ENCODE assay signal across 28 cellular contexts in the genomic region with DNA sequence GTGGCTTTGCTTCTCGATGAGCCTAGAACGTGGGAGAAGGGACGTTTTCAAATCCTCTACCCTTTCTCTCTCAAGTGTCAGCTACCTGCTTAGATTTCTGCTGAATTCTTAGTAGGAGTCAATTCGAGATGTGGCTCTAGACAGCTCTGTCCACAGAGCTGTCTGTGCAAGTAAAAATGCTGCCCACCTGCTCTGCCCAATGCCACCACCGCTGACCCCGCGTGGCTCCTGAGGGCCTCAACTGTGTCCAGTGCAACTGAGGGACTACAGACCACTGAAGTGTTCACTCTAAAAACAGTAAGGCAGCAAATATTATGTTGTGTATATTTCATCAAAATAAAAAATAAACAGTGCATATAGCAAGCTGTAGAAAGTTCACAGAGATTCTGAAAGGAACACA.
"Had no signal": no experiment of that assay in that cellular context is flagged by ENCODE, and none has a peak within 500 bp of the region (broad histone marks: within the 10 kb centered on the region; RNA-seq: fewer than 3 reads in every experiment).

No MANE protein-coding gene starts in this region.

- H3K4me1 ChIP-seq: colonic mucosa, esophagus squamous epithelium, foreskin keratinocyte, gastrocnemius medialis, gastroesophageal sphincter, heart right ventricle had no signal

- H3K9me3 Mint-ChIP-seq: dendritic cell treated with granulocyte-macrophage colony-stimulating factor and Interleukin-4, amounts not matched to agents 40 ng/mL and 50 ng/mL, for 4 days; endodermal cell had no signal

- H3K27me3 ChIP-seq: colonic mucosa, foreskin keratinocyte, gastrocnemius medialis, gastroesophageal sphincter, heart left ventricle, heart right ventricle, hepatocyte had no signal

- H3K4me3 Mint-ChIP-seq: dendritic cell treated with granulocyte-macrophage colony-stimulating factor and Interleukin-4, amounts not matched to agents 40 ng/mL and 50 ng/mL, for 4 days; effector memory CD8-positive, alpha-beta T cell; endodermal cell had no signal

- H3K4me3 ChIP-seq: colonic mucosa, coronary artery, dorsolateral prefrontal cortex, esophagus squamous epithelium, gastrocnemius medialis, gastroesophageal sphincter, heart left ventricle, heart right ventricle, hepatocyte had no signal

- H3K27ac ChIP-seq: colonic mucosa, coronary artery, dorsolateral prefrontal cortex, epithelial cell of prostate, esophagus squamous epithelium, foreskin keratinocyte, gastrocnemius medialis, gastroesophageal sphincter, heart left ventricle, heart right ventricle, hepatocyte had no signal

- H3K27ac Mint-ChIP-seq: dendritic cell treated with granulocyte-macrophage colony-stimulating factor and Interleukin-4, amounts not matched to agents 40 ng/mL and 50 ng/mL, for 4 days; effector memory CD8-positive, alpha-beta T cell; endodermal cell had no signal

- H3K36me3 ChIP-seq: colonic mucosa, esophagus squamous epithelium, gastrocnemius medialis, gastroesophageal sphincter, heart left ventricle, heart right ventricle had no signal

- H3K9me3 ChIP-seq: colonic mucosa, esophagus squamous epithelium, gastrocnemius medialis, gastroesophageal sphincter, heart left ventricle, heart right ventricle had no signal

- DNase-seq: colonic mucosa; cortex of kidney; dermis blood vessel endothelial cell; dorsolateral prefrontal cortex; effector CD4-positive, alpha-beta T cell; effector CD8-positive, alpha-beta T cell; effector memory CD4-positive, alpha-beta T cell; effector memory CD8-positive, alpha-beta T cell; endodermal cell; erythroblast; esophagus squamous epithelium; foreskin fibroblast; foreskin keratinocyte; foreskin melanocyte; gastrocnemius medialis; glutamatergic neuron; head of caudate nucleus; heart left ventricle; heart right ventricle had no signal

- FAIRE-seq: colon, endometrium, endothelial cell of umbilical vein, frontal cortex had no signal
